In the genomic region with DNA sequence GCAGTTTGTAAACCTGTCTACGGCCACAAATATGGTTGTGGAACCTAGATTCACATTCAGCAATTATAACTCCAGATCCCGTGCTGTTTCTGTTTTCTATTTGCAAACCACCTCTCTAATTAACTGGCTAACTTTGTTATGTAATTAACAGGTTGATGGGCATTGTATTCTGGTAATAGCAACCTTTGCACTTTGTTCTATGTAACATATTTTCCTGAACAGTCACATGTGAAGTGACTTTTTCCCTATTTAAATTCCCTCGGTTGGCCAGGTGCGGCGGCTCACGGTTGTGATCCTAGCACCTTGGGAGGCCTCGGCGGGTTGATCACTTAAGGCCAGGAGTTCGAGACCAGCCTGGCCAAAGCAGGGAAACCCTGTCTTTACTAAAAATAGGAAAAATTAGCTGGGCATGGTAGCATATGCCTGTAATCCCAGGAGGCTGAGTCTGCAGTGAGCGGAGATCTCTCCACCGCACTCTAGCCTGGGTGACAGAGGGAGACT, we compare ENCODE assay signal across 7 cellular contexts. TPM values are rescaled to one million over a fixed set of nuclear protein-coding genes. Genes with fewer than 3 reads are reported as not detected.
DNase-seq lines count a peak whose midpoint lies in the region; ATAC-seq and TF ChIP-seq lines count a peak whose summit lies in the region.

No MANE protein-coding gene starts in this region.

- intact Hi-C loops in PC-3 (cut with micrococcal nuclease): no loop called here

- CTCF ChIA-PET in PC-3 (lab: Charles Lee): no interaction called here

- H3K4me3 ChIP-seq in H7 (ENCODE audit: insufficient read depth, low read depth, low read length): peak overlapping the region; percentile 87; the same call in 1 of the 2 replicates
- H3K4me3 ChIP-seq in PC-3 (ENCODE audit: low read length): peak overlapping the region; percentile 85
- H3K4me3 ChIP-seq in esophagus (ENCODE audit: low read depth in 1 of 2, low read length in 2 of 2): peak overlapping the region; percentile 39 to 96

- H3K79me2 ChIP-seq in PC-3 (ENCODE audit: low read length): peaks cover 41% of the 10 kb centered on the region

- H3K27ac ChIP-seq in PC-3 (ENCODE audit: low read length) (peak overlapping the region; percentile 4; the same call in 1 of the 2 replicates), esophagus (ENCODE audit: low read depth in 2 of 2, low read length in 1 of 2) (no peak overlapping the region)

- H2AFZ ChIP-seq in PC-3 (ENCODE audit: low read length): peak overlapping the region; percentile 82

- H3K9ac ChIP-seq in PC-3 (ENCODE audit: low read length): peak overlapping the region; percentile 74

- H3K27me3 ChIP-seq in H7 (ENCODE audit: control insufficient read depth, insufficient read depth, low read length) (no peaks in the 10 kb centered on the region), PC-3 (ENCODE audit: low read length) (no peaks in the 10 kb centered on the region), esophagus (ENCODE audit: control insufficient read depth in 1 of 2, insufficient read depth in 2 of 2, low read length in 2 of 2) (no peaks in the 10 kb centered on the region)

- peak; percentile 22 for DNase-seq in H7
- peak; percentile 48 for DNase-seq in PC-3
- peak; percentile 16 for DNase-seq in retina
- DNase-seq in NCI-H345 treated with DMSO at 0.1 percent for 48 hours (lab: John Stamatoyannopoulos, UW; ENCODE audit: unreplicated experiment): no peak
- no peak for DNase-seq in stimulated activated CD8-positive, alpha-beta memory T cell treated with anti-CD3 and anti-CD28 coated beads, Interleukin-4, amount 100 ng/mL, for 48 hours

- ATAC-seq in PC-3: no peak
- ATAC-seq in GM19455 (IDR thresholded peaks at IDR 0.05; ENCODE audit: unreplicated experiment): no peak

- 47 to 52% methylated on average over 11 of the region's 11 CpGs for WGBS in esophagus, 2 donors

- H3K9me2 ChIP-seq in PC-3 (replicated peaks; ENCODE audit: low read length): no peaks in the 10 kb centered on the region

- H4K20me1 ChIP-seq in PC-3 (ENCODE audit: low read length): no peaks in the 10 kb centered on the region

- H3K4me1 ChIP-seq in PC-3 (ENCODE audit: insufficient read depth, low read length) (peaks cover 31% of the 10 kb centered on the region), esophagus (ENCODE audit: control insufficient read depth in 2 of 2, insufficient read depth in 2 of 2, low read length in 1 of 2) (no peaks in the 10 kb centered on the region)

- H3F3A ChIP-seq in PC-3 (ENCODE audit: low read length, unreplicated experiment): no peaks in the 10 kb centered on the region

- BruUV-seq in PC-3 (replicated peaks; lab: Mats Ljungman, UMichigan): no TSS peak

- H3K36me3 ChIP-seq in H7 (replicated peaks; ENCODE audit: control insufficient read depth, insufficient read depth, low read length) (no peaks in the 10 kb centered on the region), PC-3 (ENCODE audit: low read depth, low read length) (no peaks in the 10 kb centered on the region), esophagus (ENCODE audit: control insufficient read depth in 2 of 2, insufficient read depth in 2 of 2, low read length in 1 of 2) (no peaks in the 10 kb centered on the region)

- H3K9me3 ChIP-seq in PC-3 (ENCODE audit: low read length) (no peaks in the 10 kb centered on the region), esophagus (ENCODE audit: control insufficient read depth in 2 of 2, insufficient read depth in 1 of 2, low read depth in 1 of 2, low read length in 1 of 2) (no peaks in the 10 kb centered on the region)

- peak overlapping the region; percentile 83 for H3K4me2 ChIP-seq in PC-3 (ENCODE audit: low read length)

- POLR2A ChIA-PET in PC-3 (lab: Charles Lee; ENCODE audit: unreplicated experiment): interaction anchor here (0.7 kb wide), 1 partner anchor 14 kb away, joined by 5 read pairs; no protein-coding TSS in a partner anchor

- TF ChIP-seq CTCF in PC-3 (conservative IDR thresholded peaks at IDR 0.05; ENCODE audit: low read depth, low read length): no peak

RNA-seq across cellular contexts. Expression of a gene that starts 1.4 kb away (rescaled TPM):
- 69.5 and 87.1 TPM in 2 replicates for total RNA-seq in H7 (2014; rRNA removed; shearing (Covaris generic))
- total RNA-seq in PC-3 (2014; rRNA removed): 25.0 and 29.0 TPM in 2 replicates
- polyA plus RNA-seq in esophagus: 10 to 100 TPM; 42.5 to 49.7 TPM

Comparison
In these comparisons a context has a peak if more than half of its experiments do, and no peak if none do; other contexts are left out.
1. DNase-seq: peak in H7 (single experiment), PC-3 (single experiment) and retina (single experiment); none in NCI-H345 treated with DMSO at 0.1 percent for 48 hours (single experiment) and stimulated activated CD8-positive, alpha-beta memory T cell treated with anti-CD3 and anti-CD28 coated beads, Interleukin-4, amount 100 ng/mL, for 48 hours (single experiment).
2. Peak in every context shown above with its lines, with median percentiles within 50 percentile points of each other: H3K4me3 ChIP-seq.